In genomic region chr17:75978938-75979704, GRCh38 we compare ENCODE assay signal across 1 cellular context.
A peak's percentile ranks its signal among the peaks of the same experiment; 100 is the strongest.
TF ChIP-seq lines count a peak whose summit lies in the region.

ACOX1 (minus strand) TSS chr17:75979166; CDS start chr17:75979073, 93 bp downstream.
TEN1 (plus strand) TSS chr17:75979240; CDS start chr17:75986193, 6,953 bp downstream.

TF ChIP-seq in HepG2, 621 proteins besides CTCF, POLR2A, EP300 and RAD21 (continued from another document and continues in another):
- TF ChIP-seq ZHX1 (CRISPR knock-in tag; IDR thresholded peaks at IDR 0.05; ENCODE audit: low read depth) (0 out of 2 replicates have a peak, but pooled peaks have one; percentile 23), RFX3 (CRISPR knock-in tag; IDR thresholded peaks at IDR 0.05) (no peak; the same call in 1 of the 2 replicates), ZNF747 (CRISPR knock-in tag; IDR thresholded peaks at IDR 0.05; ENCODE audit: borderline replicate concordance) (no peak; the same call in 1 of the 2 replicates), NR2F1 (CRISPR knock-in tag; IDR thresholded peaks at IDR 0.05) (peak; percentile 49 to 60), ZNF205 (CRISPR knock-in tag; IDR thresholded peaks at IDR 0.05) (peak; percentile 66; the same call in 1 of the 2 replicates), ZSCAN12 (CRISPR knock-in tag; IDR thresholded peaks at IDR 0.05) (peak; percentile 96), KDM5A (IDR thresholded peaks at IDR 0.05; ENCODE audit: borderline replicate concordance, low read length) (no peak; the same call in 1 of the 2 replicates), ZNF101 (CRISPR knock-in tag; IDR thresholded peaks at IDR 0.05; ENCODE audit: borderline replicate concordance, low read depth) (0 out of 2 replicates have a peak, but pooled peaks have one; percentile 50), FOXP4 (CRISPR knock-in tag; IDR thresholded peaks at IDR 0.05) (peak; percentile 75), SALL1 (CRISPR knock-in tag; IDR thresholded peaks at IDR 0.05) (peak; percentile 93), IRF2 (CRISPR knock-in tag; IDR thresholded peaks at IDR 0.05) (peak; percentile 72), U2AF1 (optimal IDR thresholded peaks at IDR 0.05; ENCODE audit: low read depth, low read length) (peak; percentile 25), NFKBIZ (CRISPR knock-in tag; IDR thresholded peaks at IDR 0.05) (peak; percentile 31; the same call in 1 of the 2 replicates), ZBTB42 (CRISPR knock-in tag; IDR thresholded peaks at IDR 0.05) (no peak; the same call in none of the 2 replicates), ZNF136 (CRISPR knock-in tag; IDR thresholded peaks at IDR 0.05; ENCODE audit: low read depth) (peak; percentile 78; the same call in 1 of the 2 replicates), ARID3A (IDR thresholded peaks at IDR 0.05; ENCODE audit: low read depth, low read length) (no peak), ZFAT (CRISPR knock-in tag; conservative IDR thresholded peaks at IDR 0.05) (no peak), ZNF691 (CRISPR knock-in tag; IDR thresholded peaks at IDR 0.05; ENCODE audit: borderline replicate concordance, low read depth) (peak; percentile 13), PAX8 (CRISPR knock-in tag; IDR thresholded peaks at IDR 0.05; ENCODE audit: borderline replicate concordance) (peak; percentile 37; the same call in 1 of the 2 replicates), MIXL1 (CRISPR knock-in tag; IDR thresholded peaks at IDR 0.05) (peak; percentile 81), ZBTB14 (CRISPR knock-in tag; IDR thresholded peaks at IDR 0.05) (no peak; the same call in 1 of the 2 replicates), NFE2L1 (CRISPR knock-in tag; IDR thresholded peaks at IDR 0.05; ENCODE audit: borderline replicate concordance) (no peak), EZH2 (conservative IDR thresholded peaks at IDR 0.05; ENCODE audit: low read depth, low read length) (no peak), ZNF629 (CRISPR knock-in tag; conservative IDR thresholded peaks at IDR 0.05) (peak; percentile 39; the same call in 1 of the 2 replicates), ZNF639 (CRISPR knock-in tag; conservative IDR thresholded peaks at IDR 0.05) (peak; percentile 65), ZSCAN31 (CRISPR knock-in tag; IDR thresholded peaks at IDR 0.05; ENCODE audit: low read depth) (peak; percentile 94), TBL1XR1 (IDR thresholded peaks at IDR 0.05; ENCODE audit: borderline replicate concordance, low read length, partially characterized antibody) (peak; percentile 58), ZNF441 (CRISPR knock-in tag; IDR thresholded peaks at IDR 0.05; ENCODE audit: borderline replicate concordance) (peak; percentile 94; the same call in 1 of the 2 replicates), NFIC (IDR thresholded peaks at IDR 0.05; ENCODE audit: low read length) (peak; percentile 73; the same call in 1 of the 2 replicates), GTF2F1 (IDR thresholded peaks at IDR 0.05; ENCODE audit: low read length) (peak; percentile 86; the same call in 1 of the 2 replicates), ZNF670 (CRISPR knock-in tag; IDR thresholded peaks at IDR 0.05; ENCODE audit: borderline replicate concordance) (peak; percentile 97; the same call in 1 of the 2 replicates), GPBP1L1 (CRISPR knock-in tag; IDR thresholded peaks at IDR 0.05) (no peak), DMAP1 (CRISPR knock-in tag; IDR thresholded peaks at IDR 0.05) (peak; percentile 93), RELA (CRISPR knock-in tag; IDR thresholded peaks at IDR 0.05) (0 out of 2 replicates have a peak, but pooled peaks have one; percentile 64), KAT8 (CRISPR knock-in tag; IDR thresholded peaks at IDR 0.05) (peak; percentile 95), ATF3 (CRISPR knock-in tag; IDR thresholded peaks at IDR 0.05) (peak; percentile 58), MTF1 (CRISPR knock-in tag; IDR thresholded peaks at IDR 0.05) (0 out of 2 replicates have a peak, but pooled peaks have one; percentile 38), NFE2 (CRISPR knock-in tag; IDR thresholded peaks at IDR 0.05) (no peak), KIAA2018 (CRISPR knock-in tag; IDR thresholded peaks at IDR 0.05; ENCODE audit: borderline replicate concordance) (peak; percentile 61; the same call in 1 of the 2 replicates), ZNF777 (CRISPR knock-in tag; IDR thresholded peaks at IDR 0.05) (peak; percentile 49; the same call in 1 of the 2 replicates), ZNF460 (CRISPR knock-in tag; IDR thresholded peaks at IDR 0.05; ENCODE audit: borderline replicate concordance) (peak; percentile 54; the same call in 1 of the 2 replicates), SP2 (CRISPR knock-in tag; IDR thresholded peaks at IDR 0.05) (peak; percentile 84)
